Comparison of ENCODE assay signal across 17 cellular contexts in genomic region chr6:98843274-98844243, GRCh38. TPM values are rescaled to one million over a fixed set of nuclear protein-coding genes. Genes with fewer than 3 reads are reported as not detected.
DNase-seq lines count a peak whose midpoint lies in the region; ATAC-seq, FAIRE-seq and TF ChIP-seq lines count a peak whose summit lies in the region.
"Had no signal": no experiment of that assay in that cellular context is flagged by ENCODE, and none has a peak within 500 bp of the region (broad histone marks: within the 10 kb centered on the region; RNA-seq: fewer than 3 reads in every experiment).

No MANE protein-coding gene starts in this region.

- H3K4me2 ChIP-seq in astrocyte (ENCODE audit: low read length): peak overlapping the region; percentile 96
- H3K4me2 ChIP-seq in OCI-LY7 (ENCODE audit: low read length): no peak overlapping the region

- intact Hi-C loops in activated CD8-positive, alpha-beta T cell treated with anti-CD3 and anti-CD28 coated beads for 36 hours (cut with micrococcal nuclease): no loop called here
- intact Hi-C loops in OCI-LY7 (cut with micrococcal nuclease; ENCODE audit: unreplicated experiment): loop anchor here (2.0 kb wide), 1 partner anchor 1347 kb away; no protein-coding TSS in a partner anchor

- peak overlapping the region; percentile 66 for H3K9ac ChIP-seq in astrocyte (ENCODE audit: low read length)
- H3K9ac ChIP-seq: KMS-11 had no signal

- POLR2A ChIA-PET in activated CD8-positive, alpha-beta T cell treated with anti-CD3 and anti-CD28 coated beads, Interleukin-2, amount 10 ng/mL, durations not matched to agents 7 days and 5 days (lab: Charles Lee): no interaction called here
- POLR2A ChIA-PET in activated CD8-positive, alpha-beta T cell treated with anti-CD3 and anti-CD28 coated beads for 36 hours (lab: Charles Lee): interaction anchor here (1.1 kb wide), 1 partner anchor 13 kb away, joined by 3 read pairs; no protein-coding TSS in a partner anchor
- POLR2A ChIA-PET in OCI-LY7 (lab: Charles Lee): no interaction called here

- no peaks in the 10 kb centered on the region for H3K9me2 ChIP-seq in OCI-LY7 (ENCODE audit: insufficient read depth, low read length)

- peak overlapping the region; percentile 12 for H3K4me3 Mint-ChIP-seq in activated CD8-positive, alpha-beta T cell treated with anti-CD3 and anti-CD28 coated beads, Interleukin-2, amount 10 ng/mL, durations not matched to agents 7 days and 5 days
- no peak overlapping the region for H3K4me3 Mint-ChIP-seq in activated CD8-positive, alpha-beta T cell treated with anti-CD3 and anti-CD28 coated beads for 36 hours
- no peak overlapping the region for H3K4me3 Mint-ChIP-seq in astrocyte (ENCODE audit: unreplicated experiment)
- peak overlapping the region; percentile 48 for H3K4me3 Mint-ChIP-seq in stimulated activated memory B cell treated with anti-CD40 and anti-IgM and Interleukin-4, amounts not matched to agents 10 μg/mL and 1 μg/mL and 100 μg/mL, for 72 hours

- H3K27me3 Mint-ChIP-seq in activated CD8-positive, alpha-beta T cell treated with anti-CD3 and anti-CD28 coated beads, Interleukin-2, amount 10 ng/mL, durations not matched to agents 7 days and 5 days (ENCODE audit: low read depth): peaks cover 75% of the 10 kb centered on the region
- peaks cover 76% of the 10 kb centered on the region for H3K27me3 Mint-ChIP-seq in activated CD8-positive, alpha-beta T cell treated with anti-CD3 and anti-CD28 coated beads for 36 hours
- H3K27me3 Mint-ChIP-seq in astrocyte (ENCODE audit: low read depth, unreplicated experiment): peaks cover 64% of the 10 kb centered on the region
- H3K27me3 Mint-ChIP-seq in stimulated activated memory B cell treated with anti-CD40 and anti-IgM and Interleukin-4, amounts not matched to agents 10 μg/mL and 1 μg/mL and 100 μg/mL, for 72 hours: peaks cover 97% of the 10 kb centered on the region

- CTCF ChIA-PET in activated CD8-positive, alpha-beta T cell treated with anti-CD3 and anti-CD28 coated beads, Interleukin-2, amount 10 ng/mL, durations not matched to agents 7 days and 5 days (lab: Charles Lee): interaction anchor here (1.3 kb wide), 1 partner anchor 13 kb away, joined by 4 read pairs; no protein-coding TSS in a partner anchor
- CTCF ChIA-PET in activated CD8-positive, alpha-beta T cell treated with anti-CD3 and anti-CD28 coated beads for 36 hours (lab: Charles Lee): interaction anchor here (1.0 kb wide), 1 partner anchor 12 kb away, joined by 3 read pairs; no protein-coding TSS in a partner anchor
- CTCF ChIA-PET in OCI-LY7 (lab: Charles Lee; ENCODE audit: unreplicated experiment): no interaction called here

- BruUV-seq in OCI-LY7 (replicated peaks; lab: Mats Ljungman, UMichigan): no TSS peak

- peaks cover 45% of the 10 kb centered on the region for H3K79me2 ChIP-seq in astrocyte (ENCODE audit: insufficient read depth, low read length)
- no peaks in the 10 kb centered on the region for H3K79me2 ChIP-seq in OCI-LY7 (ENCODE audit: insufficient read depth, low read depth, low read length)

- H3K27ac ChIP-seq in astrocyte (ENCODE audit: low read depth, low read length) (peak overlapping the region; percentile 20), OCI-LY7 (ENCODE audit: low read depth, low read length, poor library complexity, severe bottlenecking) (no peak overlapping the region)
- H3K27ac ChIP-seq: KMS-11, uterus had no signal

- H3K36me3 Mint-ChIP-seq in activated CD8-positive, alpha-beta T cell treated with anti-CD3 and anti-CD28 coated beads, Interleukin-2, amount 10 ng/mL, durations not matched to agents 7 days and 5 days (ENCODE audit: low read depth): no peaks in the 10 kb centered on the region
- H3K36me3 Mint-ChIP-seq in activated CD8-positive, alpha-beta T cell treated with anti-CD3 and anti-CD28 coated beads for 36 hours (ENCODE audit: low read depth): no peaks in the 10 kb centered on the region
- no peaks in the 10 kb centered on the region for H3K36me3 Mint-ChIP-seq in astrocyte (ENCODE audit: low read depth, unreplicated experiment)
- peaks cover under 1% of the 10 kb centered on the region for H3K36me3 Mint-ChIP-seq in stimulated activated memory B cell treated with anti-CD40 and anti-IgM and Interleukin-4, amounts not matched to agents 10 μg/mL and 1 μg/mL and 100 μg/mL, for 72 hours

- no peak overlapping the region for H3K27ac Mint-ChIP-seq in activated CD8-positive, alpha-beta T cell treated with anti-CD3 and anti-CD28 coated beads, Interleukin-2, amount 10 ng/mL, durations not matched to agents 7 days and 5 days
- H3K27ac Mint-ChIP-seq in activated CD8-positive, alpha-beta T cell treated with anti-CD3 and anti-CD28 coated beads for 36 hours: no peak overlapping the region
- no peak overlapping the region for H3K27ac Mint-ChIP-seq in astrocyte (ENCODE audit: unreplicated experiment)
- no peak overlapping the region for H3K27ac Mint-ChIP-seq in stimulated activated memory B cell treated with anti-CD40 and anti-IgM and Interleukin-4, amounts not matched to agents 10 μg/mL and 1 μg/mL and 100 μg/mL, for 72 hours

- peaks cover 54% of the 10 kb centered on the region for H3K27me3 ChIP-seq in astrocyte (ENCODE audit: insufficient read depth, low read length)

- H3K36me3 ChIP-seq in astrocyte (ENCODE audit: insufficient read depth, low read length): no peaks in the 10 kb centered on the region
- H3K36me3 ChIP-seq in OCI-LY7 (ENCODE audit: insufficient read depth, low read length): no peaks in the 10 kb centered on the region
- H3K36me3 ChIP-seq: uterus had no signal

- H3K9me3 ChIP-seq in astrocyte (ENCODE audit: insufficient read depth, low read depth, low read length) (no peaks in the 10 kb centered on the region), OCI-LY7 (ENCODE audit: low read length) (no peaks in the 10 kb centered on the region)
- H3K9me3 ChIP-seq: uterus had no signal

- no peak for DNase-seq in activated CD8-positive, alpha-beta T cell treated with anti-CD3 and anti-CD28 coated beads, Interleukin-2, amount 10 ng/mL, durations not matched to agents 7 days and 5 days
- DNase-seq in activated CD8-positive, alpha-beta T cell treated with anti-CD3 and anti-CD28 coated beads for 36 hours: no peak
- DNase-seq in astrocyte (ENCODE audit: low read depth) (peak; percentile 8), inferior parietal cortex (ENCODE audit: extremely low spot score) (peak; percentile 59), H4 (ENCODE audit: low spot score) (no peak), OCI-LY7 (ENCODE audit: low spot score) (no peak)
- DNase-seq: ACHN; DND-41; NCI-H2081 treated with DMSO at 0.1 percent for 48 hours; OCI-M1; stimulated activated CD8-positive, alpha-beta memory T cell treated with anti-CD3 and anti-CD28 coated beads, Interleukin-4, amount 100 ng/mL, for 48 hours; uterus had no signal

- H2AFZ ChIP-seq in astrocyte (ENCODE audit: low read depth, low read length): peak overlapping the region; percentile 57
- H2AFZ ChIP-seq in OCI-LY7 (ENCODE audit: low read length): no peak overlapping the region

- H3K4me1 ChIP-seq in astrocyte (ENCODE audit: insufficient read depth, low read length) (peaks cover 7% of the 10 kb centered on the region), OCI-LY7 (ENCODE audit: insufficient read depth, low read length, poor library complexity, severe bottlenecking) (peaks cover 6% of the 10 kb centered on the region)

- no peak for ATAC-seq in activated CD8-positive, alpha-beta T cell treated with anti-CD3 and anti-CD28 coated beads, Interleukin-2, amount 10 ng/mL, durations not matched to agents 7 days and 5 days
- ATAC-seq in activated CD8-positive, alpha-beta T cell treated with anti-CD3 and anti-CD28 coated beads for 36 hours: no peak
- no peak for ATAC-seq in stimulated activated memory B cell treated with anti-CD40 and anti-IgM and Interleukin-4, amounts not matched to agents 10 μg/mL and 1 μg/mL and 100 μg/mL, for 72 hours
- no peak for ATAC-seq in GM21360 (IDR thresholded peaks at IDR 0.05; ENCODE audit: unreplicated experiment)

- H3K4me1 Mint-ChIP-seq in activated CD8-positive, alpha-beta T cell treated with anti-CD3 and anti-CD28 coated beads, Interleukin-2, amount 10 ng/mL, durations not matched to agents 7 days and 5 days (ENCODE audit: low read depth): peaks cover 15% of the 10 kb centered on the region
- peaks cover 10% of the 10 kb centered on the region for H3K4me1 Mint-ChIP-seq in activated CD8-positive, alpha-beta T cell treated with anti-CD3 and anti-CD28 coated beads for 36 hours (ENCODE audit: low read depth)
- H3K4me1 Mint-ChIP-seq in astrocyte (ENCODE audit: low read depth, unreplicated experiment): peaks cover 5% of the 10 kb centered on the region
- H3K4me1 Mint-ChIP-seq in stimulated activated memory B cell treated with anti-CD40 and anti-IgM and Interleukin-4, amounts not matched to agents 10 μg/mL and 1 μg/mL and 100 μg/mL, for 72 hours: peaks cover 37% of the 10 kb centered on the region

- TF ChIP-seq CTCF in activated CD8-positive, alpha-beta T cell treated with anti-CD3 and anti-CD28 coated beads for 36 hours (IDR thresholded peaks at IDR 0.05): no peak
- TF ChIP-seq CTCF in astrocyte (IDR thresholded peaks at IDR 0.05; ENCODE audit: insufficient read depth, low read depth, low read length) (no peak), OCI-LY7 (conservative IDR thresholded peaks at IDR 0.05; ENCODE audit: low read length) (no peak)

- peak overlapping the region; percentile 37 for H3K4me3 ChIP-seq in astrocyte (ENCODE audit: insufficient read depth, low read depth, low read length)
- no peak overlapping the region for H3K4me3 ChIP-seq in OCI-LY7 (ENCODE audit: low read depth, low read length, poor library complexity, severe bottlenecking)
- H3K4me3 ChIP-seq: uterus had no signal

- no peak for FAIRE-seq in astrocyte (lab: Jason Lieb, UNC)
- FAIRE-seq: keratinocyte had no signal

- no peaks in the 10 kb centered on the region for H4K20me1 ChIP-seq in astrocyte (ENCODE audit: insufficient read depth, low read length)
- H4K20me1 ChIP-seq in OCI-LY7 (ENCODE audit: insufficient read depth, low read length): no peaks in the 10 kb centered on the region

- H3K9me3 Mint-ChIP-seq in activated CD8-positive, alpha-beta T cell treated with anti-CD3 and anti-CD28 coated beads, Interleukin-2, amount 10 ng/mL, durations not matched to agents 7 days and 5 days (ENCODE audit: insufficient read depth): no peaks in the 10 kb centered on the region
- no peaks in the 10 kb centered on the region for H3K9me3 Mint-ChIP-seq in activated CD8-positive, alpha-beta T cell treated with anti-CD3 and anti-CD28 coated beads for 36 hours
- H3K9me3 Mint-ChIP-seq in astrocyte (ENCODE audit: unreplicated experiment): no peaks in the 10 kb centered on the region
- H3K9me3 Mint-ChIP-seq in stimulated activated memory B cell treated with anti-CD40 and anti-IgM and Interleukin-4, amounts not matched to agents 10 μg/mL and 1 μg/mL and 100 μg/mL, for 72 hours: no peaks in the 10 kb centered on the region
- H3K9me3 Mint-ChIP-seq: central memory CD8-positive, alpha-beta T cell had no signal

RNA-seq across cellular contexts. Expression of gene POU3F2, which starts 9.2 kb away (rescaled TPM):
- total RNA-seq in activated CD8-positive, alpha-beta T cell treated with anti-CD3 and anti-CD28 coated beads, Interleukin-2, amount 10 ng/mL, durations not matched to agents 7 days and 5 days: not detected
- total RNA-seq in activated CD8-positive, alpha-beta T cell treated with anti-CD3 and anti-CD28 coated beads for 36 hours: not detected
- total RNA-seq in astrocyte: 1.9 and 2.1 TPM in 2 replicates
- total RNA-seq in H4 (2014; rRNA removed; shearing (Covaris generic)): 0.10 and 0.14 TPM in 2 replicates
- not detected in 2 replicates for total RNA-seq in OCI-LY7 (2014; rRNA removed; shearing (Covaris generic))
- not detected in 2 replicates for total RNA-seq in OCI-LY7 (2022)
- total RNA-seq: uterus had no signal

Comparison
In these comparisons a context has a peak if more than half of its experiments do, and no peak if none do; other contexts are left out.
1. H3K4me3 Mint-ChIP-seq: peak in activated CD8-positive, alpha-beta T cell treated with anti-CD3 and anti-CD28 coated beads, Interleukin-2, amount 10 ng/mL, durations not matched to agents 7 days and 5 days (single experiment) and stimulated activated memory B cell treated with anti-CD40 and anti-IgM and Interleukin-4, amounts not matched to agents 10 μg/mL and 1 μg/mL and 100 μg/mL, for 72 hours (single experiment); none in activated CD8-positive, alpha-beta T cell treated with anti-CD3 and anti-CD28 coated beads for 36 hours (single experiment) and astrocyte (single experiment).
2. DNase-seq: peak in astrocyte (single experiment) and inferior parietal cortex (single experiment); none in activated CD8-positive, alpha-beta T cell treated with anti-CD3 and anti-CD28 coated beads, Interleukin-2, amount 10 ng/mL, durations not matched to agents 7 days and 5 days (single experiment), activated CD8-positive, alpha-beta T cell treated with anti-CD3 and anti-CD28 coated beads for 36 hours (single experiment), H4 (single experiment) and OCI-LY7 (single experiment).